18 cellular contexts compared by ENCODE assay signal in genomic region chr9:14165376-14166035, GRCh38.
DNase-seq lines count a peak whose midpoint lies in the region; ATAC-seq, FAIRE-seq and TF ChIP-seq lines count a peak whose summit lies in the region.
"Had no signal": no experiment of that assay in that cellular context is flagged by ENCODE, and none has a peak within 500 bp of the region (broad histone marks: within the 10 kb centered on the region; RNA-seq: fewer than 3 reads in every experiment).

No MANE protein-coding gene starts in this region.

- peaks cover 37 to 54% of the 10 kb centered on the region in 2 donors for H3K4me1 ChIP-seq in gastrocnemius medialis

- peak overlapping the region in 3 of 4 donors; percentile 24 to 51 (median 36) for H3K27ac ChIP-seq in gastrocnemius medialis
- H3K27ac ChIP-seq: GM23248 had no signal

- H3K27me3 ChIP-seq in bronchial epithelial cell (ENCODE audit: control insufficient read depth, insufficient read depth, low read length) (no peaks in the 10 kb centered on the region), gastrocnemius medialis (no peaks in the 10 kb centered on the region)
- H3K27me3 ChIP-seq: upper lobe of left lung had no signal

- in situ Hi-C loops in gastrocnemius medialis (cut with MboI; ENCODE audit: low sequenced_read_pairs in 4 of 4) = no loop called here

- DNase-seq in NCI-H2081 (lab: John Stamatoyannopoulos, UW) (peak; percentile 25 to 60), NCI-H2081 treated with DMSO at 0.1 percent for 48 hours (lab: John Stamatoyannopoulos, UW) (no peak), NCI-H2196 (lab: John Stamatoyannopoulos, UW; ENCODE audit: unreplicated experiment) (peak; percentile 54), bronchial epithelial cell (ENCODE audit: low read depth) (peak; percentile 59), gastrocnemius medialis (peak in 1 of 2 donors; percentile 59), germinal center (ENCODE audit: low spot score) (no peak), NCI-H524 treated with DMSO at 0.1 percent for 48 hours (lab: John Stamatoyannopoulos, UW) (no peak)
- DNase-seq: ACHN; activated CD4-positive, alpha-beta T cell treated with anti-CD3 and anti-CD28 coated beads, Interleukin-2, amount 50 U/mL, for 1 hour; activated naive CD4-positive, alpha-beta T cell treated with anti-CD3 and anti-CD28 coated beads, Interleukin-2, amount 10 ng/mL, durations not matched to agents 7 days and 5 days; GM23248; NCI-H526 treated with DMSO at 0.1 percent for 48 hours; stimulated activated naive CD8-positive, alpha-beta T cell treated with anti-CD3 and anti-CD28 coated beads, Interleukin-15, Interleukin-2, amounts not matched to agents 100 U/mL and 50 U/mL, for 24 hours; SW 1271 had no signal

- ATAC-seq in gastrocnemius medialis (peak; percentile 88 to 98), HG03175 (IDR thresholded peaks at IDR 0.05; ENCODE audit: unreplicated experiment) (no peak)
- ATAC-seq: natural killer cell treated with Interleukin-12 subunit alpha and Interleukin-12 subunit beta and Interleukin-15 and Interleukin-18, amount 100 ng/mL, for 72 hours; stimulated activated naive CD8-positive, alpha-beta T cell treated with anti-CD3 and anti-CD28 coated beads, Interleukin-15, Interleukin-2, amounts not matched to agents 100 U/mL and 50 U/mL, for 24 hours had no signal

- TF ChIP-seq POLR2A in gastrocnemius medialis (IDR thresholded peaks at IDR 0.05) = no peak

- intact Hi-C loops in gastrocnemius medialis (cut with DNase I; ENCODE audit: low total_unique reads) = no loop called here

- H3K9me3 ChIP-seq in gastrocnemius medialis = no peaks in the 10 kb centered on the region
- H3K9me3 ChIP-seq: upper lobe of left lung had no signal

- TF ChIP-seq CTCF in bronchial epithelial cell (IDR thresholded peaks at IDR 0.05; ENCODE audit: insufficient read depth, low read length, severe bottlenecking) (no peak), gastrocnemius medialis (IDR thresholded peaks at IDR 0.05 in 4 of 5, conservative IDR thresholded peaks at IDR 0.05 in 1 of 5) (no peak)

- H3K4me3 ChIP-seq in bronchial epithelial cell (ENCODE audit: low read depth, low read length) (no peak overlapping the region), gastrocnemius medialis (no peak overlapping the region)
- H3K4me3 ChIP-seq: GM23248, upper lobe of left lung had no signal

- FAIRE-seq in bronchial epithelial cell (lab: Jason Lieb, UNC) = no peak
- FAIRE-seq: GM18507 had no signal

- no peaks in the 10 kb centered on the region for H3K36me3 ChIP-seq in bronchial epithelial cell (ENCODE audit: control insufficient read depth, insufficient read depth, low read length)
- no peaks in the 10 kb centered on the region for H3K36me3 ChIP-seq in gastrocnemius medialis
- H3K36me3 ChIP-seq: upper lobe of left lung had no signal

Comparison
In these comparisons a context has a peak if more than half of its experiments do, and no peak if none do; other contexts are left out.
1. DNase-seq: peak in NCI-H2081 (2 of 2), NCI-H2196 (single experiment) and bronchial epithelial cell (single experiment); none in NCI-H2081 treated with DMSO at 0.1 percent for 48 hours (single experiment), germinal center (single experiment) and NCI-H524 treated with DMSO at 0.1 percent for 48 hours (single experiment).